Comparison of ENCODE assay signal across 31 cellular contexts in genomic region chr15:45027220-45027619, GRCh38. TPM values are rescaled to one million over a fixed set of nuclear protein-coding genes. Genes with fewer than 3 reads are reported as not detected.
DNase-seq lines count a peak whose midpoint lies in the region; ATAC-seq, FAIRE-seq and TF ChIP-seq lines count a peak whose summit lies in the region.
"Had no signal": no experiment of that assay in that cellular context is flagged by ENCODE, and none has a peak within 500 bp of the region (broad histone marks: within the 10 kb centered on the region; RNA-seq: fewer than 3 reads in every experiment).

No MANE protein-coding gene starts in this region.

- H3K9me3 Mint-ChIP-seq in progenitor cell of endocrine pancreas (ENCODE audit: low read depth): peaks cover 6% of the 10 kb centered on the region
- no peaks in the 10 kb centered on the region for H3K9me3 Mint-ChIP-seq in CD4-positive, alpha-beta memory T cell
- H3K9me3 Mint-ChIP-seq in activated CD8-positive, alpha-beta T cell treated with anti-CD3 and anti-CD28 coated beads, Interleukin-2, amount 10 ng/mL, durations not matched to agents 7 days and 5 days (ENCODE audit: insufficient read depth): no peaks in the 10 kb centered on the region
- H3K9me3 Mint-ChIP-seq: activated T-helper 1 cell treated with anti-CD3 and anti-CD28 coated beads, Interleukin-12 subunit alpha, Interleukin-12 subunit beta, Interleukin-2, Interleukin-4 antibody, amounts not matched to agents 30 ng/mL and 10 ng/mL and 1 ng/mL, durations not matched to agents 14 hours and 24 hours and 36 hours had no signal

- CTCF ChIA-PET in CD4-positive, alpha-beta memory T cell (lab: Charles Lee; ENCODE audit: partially characterized antibody): interaction anchor here (1.2 to 2.9 kb wide), 2 partner anchors 10 to 174 kb away, joined by 4 to 14 read pairs; no protein-coding TSS in a partner anchor
- CTCF ChIA-PET in activated CD8-positive, alpha-beta T cell treated with anti-CD3 and anti-CD28 coated beads, Interleukin-2, amount 10 ng/mL, durations not matched to agents 7 days and 5 days (lab: Charles Lee): interaction anchor here (1.3 to 2.7 kb wide), 2 partner anchors 10 to 94 kb away, joined by 4 to 12 read pairs; no protein-coding TSS in a partner anchor

- H3K27ac Mint-ChIP-seq in progenitor cell of endocrine pancreas: peak overlapping the region; percentile 2
- H3K27ac Mint-ChIP-seq in CD4-positive, alpha-beta memory T cell: no peak overlapping the region
- no peak overlapping the region for H3K27ac Mint-ChIP-seq in activated CD8-positive, alpha-beta T cell treated with anti-CD3 and anti-CD28 coated beads, Interleukin-2, amount 10 ng/mL, durations not matched to agents 7 days and 5 days
- H3K27ac Mint-ChIP-seq: activated T-helper 1 cell treated with anti-CD3 and anti-CD28 coated beads, Interleukin-12 subunit alpha, Interleukin-12 subunit beta, Interleukin-2, Interleukin-4 antibody, amounts not matched to agents 30 ng/mL and 10 ng/mL and 1 ng/mL, durations not matched to agents 14 hours and 24 hours and 36 hours; endodermal cell; neural progenitor cell had no signal

- H3K9me3 ChIP-seq in CD4-positive, alpha-beta memory T cell (ENCODE audit: control insufficient read depth in 1 of 2, low read length in 2 of 2): no peaks in the 10 kb centered on the region
- H3K9me3 ChIP-seq: right atrium auricular region, SJSA1, uterus had no signal

- H3K27ac ChIP-seq in CD4-positive, alpha-beta memory T cell (ENCODE audit: low read depth, low read length): no peak overlapping the region
- H3K27ac ChIP-seq: BLaER1, neural progenitor cell, parathyroid adenoma, right atrium auricular region, RWPE1, SJSA1, uterus had no signal

- DNase-seq in GM18507 (ENCODE audit: extremely low spot score, insufficient read length, low read depth): no peak
- DNase-seq in SK-N-DZ (ENCODE audit: low spot score): peak; percentile 38
- DNase-seq in foreskin melanocyte: peak; percentile 91
- no peak for DNase-seq in progenitor cell of endocrine pancreas (ENCODE audit: low spot score, unreplicated experiment)
- DNase-seq in CD4-positive, alpha-beta memory T cell: no peak
- DNase-seq in activated CD8-positive, alpha-beta T cell treated with anti-CD3 and anti-CD28 coated beads, Interleukin-2, amount 10 ng/mL, durations not matched to agents 7 days and 5 days: no peak
- DNase-seq: activated CD4-positive, alpha-beta T cell treated with anti-CD3 and anti-CD28 coated beads, Interleukin-2, amount 50 U/mL, for 4 hours; activated naive CD4-positive, alpha-beta T cell treated with Interleukin-2 at 50 U/mL for 16 hours; DMS153; endodermal cell; IMR-90; left cardiac atrium; NCI-H1048; NCI-H187; NCI-H2171 treated with DMSO at 0.1 percent for 48 hours; NCI-H510A; stimulated activated CD4-positive, alpha-beta T cell treated with anti-CD3 and anti-CD28 coated beads, Interleukin-1b, Interleukin-23, amount 100 ng/mL, for 48 hours; stimulated activated naive CD8-positive, alpha-beta T cell treated with anti-CD3 and anti-CD28 coated beads, Interleukin-15, Interleukin-2, amounts not matched to agents 100 U/mL and 50 U/mL, for 24 hours; T-helper 2 cell; uterus had no signal

- H3K4me3 Mint-ChIP-seq in progenitor cell of endocrine pancreas (ENCODE audit: low read depth): peak overlapping the region; percentile 91
- no peak overlapping the region for H3K4me3 Mint-ChIP-seq in CD4-positive, alpha-beta memory T cell
- no peak overlapping the region for H3K4me3 Mint-ChIP-seq in activated CD8-positive, alpha-beta T cell treated with anti-CD3 and anti-CD28 coated beads, Interleukin-2, amount 10 ng/mL, durations not matched to agents 7 days and 5 days
- H3K4me3 Mint-ChIP-seq: activated T-helper 1 cell treated with anti-CD3 and anti-CD28 coated beads, Interleukin-12 subunit alpha, Interleukin-12 subunit beta, Interleukin-2, Interleukin-4 antibody, amounts not matched to agents 30 ng/mL and 10 ng/mL and 1 ng/mL, durations not matched to agents 14 hours and 24 hours and 36 hours; endodermal cell; neural progenitor cell had no signal

- ATAC-seq in GM18858 (IDR thresholded peaks at IDR 0.05; ENCODE audit: unreplicated experiment): no peak
- no peak for ATAC-seq in activated CD8-positive, alpha-beta T cell treated with anti-CD3 and anti-CD28 coated beads, Interleukin-2, amount 10 ng/mL, durations not matched to agents 7 days and 5 days
- ATAC-seq: activated CD4-positive, CD25-positive, alpha-beta regulatory T cell treated with anti-CD3 and anti-CD28 coated beads, Interleukin-2, amount 50 U/mL, for 24 hours; left cardiac atrium; stimulated activated naive CD8-positive, alpha-beta T cell treated with anti-CD3 and anti-CD28 coated beads, Interleukin-15, Interleukin-2, amounts not matched to agents 100 U/mL and 50 U/mL, for 24 hours had no signal

- H3K27me3 ChIP-seq in CD4-positive, alpha-beta memory T cell (ENCODE audit: insufficient read depth, low read length): no peaks in the 10 kb centered on the region
- H3K27me3 ChIP-seq: BLaER1, neural progenitor cell, right atrium auricular region, SJSA1, uterus had no signal

- intact Hi-C loops in CD4-positive, alpha-beta memory T cell (cut with micrococcal nuclease): no loop called here

- no peak for TF ChIP-seq CTCF in progenitor cell of endocrine pancreas (IDR thresholded peaks at IDR 0.05; ENCODE audit: unreplicated experiment)

- H3K4me1 ChIP-seq in CD4-positive, alpha-beta memory T cell (ENCODE audit: insufficient read depth, low read length): peaks cover 14% of the 10 kb centered on the region
- H3K4me1 ChIP-seq: parathyroid adenoma, uterus had no signal

- POLR2A ChIA-PET in CD4-positive, alpha-beta memory T cell (lab: Charles Lee; ENCODE audit: partially characterized antibody): no interaction called here
- POLR2A ChIA-PET in activated CD8-positive, alpha-beta T cell treated with anti-CD3 and anti-CD28 coated beads, Interleukin-2, amount 10 ng/mL, durations not matched to agents 7 days and 5 days (lab: Charles Lee): no interaction called here

- peaks cover 45% of the 10 kb centered on the region for H3K36me3 Mint-ChIP-seq in progenitor cell of endocrine pancreas (ENCODE audit: insufficient read depth)
- H3K36me3 Mint-ChIP-seq in CD4-positive, alpha-beta memory T cell: peaks cover 0 to 9% of the 10 kb centered on the region in 2 donors
- H3K36me3 Mint-ChIP-seq in activated CD8-positive, alpha-beta T cell treated with anti-CD3 and anti-CD28 coated beads, Interleukin-2, amount 10 ng/mL, durations not matched to agents 7 days and 5 days (ENCODE audit: low read depth): peaks cover 7% of the 10 kb centered on the region

- no peak overlapping the region for H3K4me3 ChIP-seq in CD4-positive, alpha-beta memory T cell (ENCODE audit: low read length in 2 of 2)
- H3K4me3 ChIP-seq: BLaER1, neural progenitor cell, right atrium auricular region, SJSA1, uterus had no signal

- H3K36me3 ChIP-seq in CD4-positive, alpha-beta memory T cell (ENCODE audit: insufficient read depth, low read length): no peaks in the 10 kb centered on the region
- H3K36me3 ChIP-seq: neural progenitor cell, right atrium auricular region, SJSA1, uterus had no signal

- H3K4me1 Mint-ChIP-seq in progenitor cell of endocrine pancreas (ENCODE audit: low read depth): peaks cover 38% of the 10 kb centered on the region
- H3K4me1 Mint-ChIP-seq in CD4-positive, alpha-beta memory T cell: peaks cover 9 to 28% (median 11%) of the 10 kb centered on the region in 4 donors
- H3K4me1 Mint-ChIP-seq in activated CD8-positive, alpha-beta T cell treated with anti-CD3 and anti-CD28 coated beads, Interleukin-2, amount 10 ng/mL, durations not matched to agents 7 days and 5 days (ENCODE audit: low read depth): peaks cover 31% of the 10 kb centered on the region

- FAIRE-seq in GM18507 (lab: Jason Lieb, UNC): peak; percentile 21
- FAIRE-seq: frontal cortex, GM12891 had no signal

- no peaks in the 10 kb centered on the region for H3K27me3 Mint-ChIP-seq in progenitor cell of endocrine pancreas
- no peaks in the 10 kb centered on the region for H3K27me3 Mint-ChIP-seq in CD4-positive, alpha-beta memory T cell
- no peaks in the 10 kb centered on the region for H3K27me3 Mint-ChIP-seq in activated CD8-positive, alpha-beta T cell treated with anti-CD3 and anti-CD28 coated beads, Interleukin-2, amount 10 ng/mL, durations not matched to agents 7 days and 5 days (ENCODE audit: low read depth)

RNA-seq across cellular contexts. Expression of gene SORD, which starts 4.2 kb away (rescaled TPM):
- 93.6 and 108 TPM in 2 replicates for polyA plus RNA-seq in SK-N-DZ (2014; cell fraction: cytosol; rRNA removed)
- polyA plus RNA-seq in SK-N-DZ (2014; cell fraction: nucleus; rRNA removed): 225 and 238 TPM in 2 replicates
- 247 and 300 TPM in 2 replicates for total RNA-seq in progenitor cell of endocrine pancreas
- 1 to 10 TPM; 4.2 to 4.4 TPM for total RNA-seq in CD4-positive, alpha-beta memory T cell
- 1 to 10 TPM; 6.7 to 7.0 TPM for polyA plus RNA-seq in CD4-positive, alpha-beta memory T cell
- 1 to 10 TPM; 7.1 to 7.5 TPM for total RNA-seq in activated CD8-positive, alpha-beta T cell treated with anti-CD3 and anti-CD28 coated beads, Interleukin-2, amount 10 ng/mL, durations not matched to agents 7 days and 5 days

Comparison
In these comparisons a context has a peak if more than half of its experiments do, and no peak if none do; other contexts are left out.
1. DNase-seq: peak in SK-N-DZ (single experiment) and foreskin melanocyte (single experiment); none in GM18507 (single experiment), progenitor cell of endocrine pancreas (single experiment), CD4-positive, alpha-beta memory T cell (0 of 5) and activated CD8-positive, alpha-beta T cell treated with anti-CD3 and anti-CD28 coated beads, Interleukin-2, amount 10 ng/mL, durations not matched to agents 7 days and 5 days (single experiment).
2. RNA of gene SORD, which starts 4.2 kb away (total RNA-seq): 247 to 300 TPM in progenitor cell of endocrine pancreas; 7.1 to 7.5 TPM in activated CD8-positive, alpha-beta T cell treated with anti-CD3 and anti-CD28 coated beads, Interleukin-2, amount 10 ng/mL, durations not matched to agents 7 days and 5 days and 4.2 to 4.4 TPM in CD4-positive, alpha-beta memory T cell; every median in the first group is over 10 times any median in the second.